ENCODE assay signal across 8 cellular contexts in the genomic region with DNA sequence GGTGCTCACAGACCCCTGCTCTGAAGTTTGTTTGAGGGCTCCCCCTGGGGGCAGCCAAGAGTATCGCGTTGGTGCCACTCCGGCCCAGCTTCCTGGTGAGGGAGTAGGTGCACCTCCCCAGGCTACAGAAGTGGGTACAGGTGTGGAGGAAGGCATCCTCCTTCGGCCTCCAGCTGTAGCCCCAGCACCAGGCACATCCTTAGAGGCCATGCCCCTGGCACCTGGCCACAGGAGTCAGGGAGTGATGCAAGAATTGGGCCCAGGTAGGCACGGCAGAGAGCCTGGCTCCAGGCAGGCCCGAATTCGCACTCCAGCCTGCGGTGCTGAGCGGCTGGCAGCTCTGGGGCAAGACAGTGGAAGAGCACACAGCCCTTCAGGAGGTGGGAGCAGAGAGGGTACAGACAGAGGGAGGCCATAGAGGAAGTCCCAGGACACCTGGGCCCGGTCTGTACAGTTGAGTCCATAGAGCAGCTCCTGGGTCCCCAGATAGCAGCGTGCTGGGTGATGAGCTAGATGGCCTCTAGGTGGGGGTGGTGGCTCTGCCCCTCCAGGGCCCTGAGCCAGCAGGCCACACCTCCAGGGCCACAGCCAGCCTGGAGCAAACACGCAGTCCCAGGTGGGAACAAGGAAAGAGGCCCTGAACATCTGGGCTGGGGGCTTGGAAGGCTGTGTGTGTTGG. TPM values are rescaled to one million over a fixed set of nuclear protein-coding genes. Genes with fewer than 3 reads are reported as not detected.
DNase-seq lines count a peak whose midpoint lies in the region; ATAC-seq and TF ChIP-seq lines count a peak whose summit lies in the region.

No MANE protein-coding gene starts in this region.

- H3K4me3 Mint-ChIP-seq in activated CD4-positive, alpha-beta T cell treated with anti-CD3 and anti-CD28 coated beads, Interleukin-2, amount 10 ng/mL, durations not matched to agents 24 days and 14 days: peak overlapping the region; percentile 76

- no peak overlapping the region for H3K27ac ChIP-seq in liver (ENCODE audit: low read depth in 1 of 2, low read length in 2 of 2)

- peak; percentile 74 for DNase-seq in DMS79 (lab: John Stamatoyannopoulos, UW)
- peak; percentile 79 for DNase-seq in NCI-H774 (lab: John Stamatoyannopoulos, UW)
- peak; percentile 96 for DNase-seq in activated CD4-positive, alpha-beta T cell treated with anti-CD3 and anti-CD28 coated beads, Interleukin-2, amount 10 ng/mL, durations not matched to agents 24 days and 14 days
- peak; percentile 83 for DNase-seq in choroid plexus epithelial cell (ENCODE audit: low read depth)
- peak; percentile 77 for DNase-seq in stimulated activated CD8-positive, alpha-beta memory T cell treated with anti-CD3 and anti-CD28 coated beads, Interleukin-12 subunit alpha, Interleukin-12 subunit beta, amount 100 ng/mL, for 1 hour (ENCODE audit: low read depth)

- no peaks in the 10 kb centered on the region for H3K9me3 Mint-ChIP-seq in activated CD4-positive, alpha-beta T cell treated with anti-CD3 and anti-CD28 coated beads, Interleukin-2, amount 10 ng/mL, durations not matched to agents 24 days and 14 days

- TF ChIP-seq CTCF in choroid plexus epithelial cell (conservative IDR thresholded peaks at IDR 0.05; ENCODE audit: low read depth, low read length): peak; percentile 88
- peak; percentile 82 for TF ChIP-seq CTCF in liver (IDR thresholded peaks at IDR 0.05; ENCODE audit: low read depth, low read length, missing input control)

- no peaks in the 10 kb centered on the region for H3K9me3 ChIP-seq in liver (ENCODE audit: control insufficient read depth in 4 of 4, low read length in 3 of 4)

- H3K36me3 ChIP-seq in liver (ENCODE audit: control insufficient read depth in 4 of 4, insufficient read depth in 3 of 4, low read depth in 1 of 4, low read length in 3 of 4): no peaks in the 10 kb centered on the region

- H3K36me3 Mint-ChIP-seq in activated CD4-positive, alpha-beta T cell treated with anti-CD3 and anti-CD28 coated beads, Interleukin-2, amount 10 ng/mL, durations not matched to agents 24 days and 14 days (ENCODE audit: low read depth): peaks cover 8% of the 10 kb centered on the region

- H3K27me3 Mint-ChIP-seq in activated CD4-positive, alpha-beta T cell treated with anti-CD3 and anti-CD28 coated beads, Interleukin-2, amount 10 ng/mL, durations not matched to agents 24 days and 14 days: no peaks in the 10 kb centered on the region

- H3K4me3 ChIP-seq in choroid plexus epithelial cell (ENCODE audit: low read depth, low read length): no peak overlapping the region
- no peak overlapping the region for H3K4me3 ChIP-seq in liver (ENCODE audit: low read depth in 1 of 3, low read length in 3 of 3)

- peak overlapping the region; percentile 64 for H3K27ac Mint-ChIP-seq in activated CD4-positive, alpha-beta T cell treated with anti-CD3 and anti-CD28 coated beads, Interleukin-2, amount 10 ng/mL, durations not matched to agents 24 days and 14 days

- peaks cover 0 to 13% (median 1%) of the 10 kb centered on the region in 4 donors for H3K27me3 ChIP-seq in liver (ENCODE audit: control insufficient read depth in 4 of 4, insufficient read depth in 4 of 4, low read length in 3 of 4)

- peaks cover 23% of the 10 kb centered on the region for H3K4me1 Mint-ChIP-seq in activated CD4-positive, alpha-beta T cell treated with anti-CD3 and anti-CD28 coated beads, Interleukin-2, amount 10 ng/mL, durations not matched to agents 24 days and 14 days

- H3K4me1 ChIP-seq in liver (ENCODE audit: control insufficient read depth in 4 of 4, insufficient read depth in 4 of 4, low read length in 3 of 4): peaks cover 4 to 17% (median 5%) of the 10 kb centered on the region in 4 donors

- intact Hi-C loops in activated CD4-positive, alpha-beta T cell treated with anti-CD3 and anti-CD28 coated beads, Interleukin-2, amount 10 ng/mL, durations not matched to agents 24 days and 14 days (cut with micrococcal nuclease): loop anchor here (1.0 kb wide), 1 partner anchor 22 kb away; a partner anchor contains a TSS

- TF ChIP-seq RAD21 in liver (IDR thresholded peaks at IDR 0.05): peak; percentile 76 to 81

- 45% methylated on average over 12 of the region's 12 CpGs for WGBS in liver

- no peak overlapping the region for H3K9ac ChIP-seq in liver (ENCODE audit: low read depth in 1 of 2, low read length in 2 of 2)

- peak; percentile 44 for ATAC-seq in HG03280 (IDR thresholded peaks at IDR 0.05; ENCODE audit: unreplicated experiment)
- no peak for ATAC-seq in HG03045 (IDR thresholded peaks at IDR 0.05; ENCODE audit: unreplicated experiment)

TF ChIP-seq in liver, 16 proteins besides CTCF, POLR2A, EP300 and RAD21:
- TF ChIP-seq GABPA (IDR thresholded peaks at IDR 0.05 in 1 of 2, conservative IDR thresholded peaks at IDR 0.05 in 1 of 2): no peak
- no peak for TF ChIP-seq SP1 (IDR thresholded peaks at IDR 0.05)
- TF ChIP-seq, protein P1, sequence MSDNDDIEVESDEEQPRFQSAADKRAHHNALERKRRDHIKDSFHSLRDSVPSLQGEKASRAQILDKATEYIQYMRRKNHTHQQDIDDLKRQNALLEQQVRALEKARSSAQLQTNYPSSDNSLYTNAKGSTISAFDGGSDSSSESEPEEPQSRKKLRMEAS (IDR thresholded peaks at IDR 0.05): no peak
- TF ChIP-seq, protein P2, sequence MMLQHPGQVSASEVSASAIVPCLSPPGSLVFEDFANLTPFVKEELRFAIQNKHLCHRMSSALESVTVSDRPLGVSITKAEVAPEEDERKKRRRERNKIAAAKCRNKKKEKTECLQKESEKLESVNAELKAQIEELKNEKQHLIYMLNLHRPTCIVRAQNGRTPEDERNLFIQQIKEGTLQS (IDR thresholded peaks at IDR 0.05): no peak
- TF ChIP-seq RXRA (IDR thresholded peaks at IDR 0.05): no peak
- TF ChIP-seq FOXA2 (IDR thresholded peaks at IDR 0.05): no peak
TF ChIP-seq in liver: peak in this region for 0.

RNA-seq across cellular contexts. Expression of a gene that starts 2.4 kb away (rescaled TPM):
- 22.8 and 23.8 TPM in 2 replicates for total RNA-seq in activated CD4-positive, alpha-beta T cell treated with anti-CD3 and anti-CD28 coated beads, Interleukin-2, amount 10 ng/mL, durations not matched to agents 24 days and 14 days
- 1 to 10 TPM in 1 of 2 donors, under 1 TPM in 1; 0.08 to 1.8 TPM for total RNA-seq in liver
- under 1 TPM; 0.06 to 0.38 TPM for polyA plus RNA-seq in liver

RNA-seq across cellular contexts. Expression of a gene that starts 9.3 kb away (rescaled TPM):
- 17.1 and 19.1 TPM in 2 replicates for total RNA-seq in activated CD4-positive, alpha-beta T cell treated with anti-CD3 and anti-CD28 coated beads, Interleukin-2, amount 10 ng/mL, durations not matched to agents 24 days and 14 days
- 1 to 10 TPM; 1.8 to 2.3 TPM for total RNA-seq in liver
- 1 to 10 TPM in 1 of 2 donors, under 1 TPM in 1; 0.35 to 1.6 TPM for polyA plus RNA-seq in liver

RNA-seq across cellular contexts. Expression of a gene that starts 14.1 kb away (rescaled TPM):
- 0.21 TPM in 1 of 2 replicates, not detected in the other for total RNA-seq in activated CD4-positive, alpha-beta T cell treated with anti-CD3 and anti-CD28 coated beads, Interleukin-2, amount 10 ng/mL, durations not matched to agents 24 days and 14 days
- total RNA-seq in liver: under 1 TPM; 0.09 to 0.25 TPM
- polyA plus RNA-seq in liver: under 1 TPM; 0.17 to 0.40 TPM

RNA-seq across cellular contexts. Expression of a gene that starts 18.8 kb away (rescaled TPM):
- total RNA-seq in activated CD4-positive, alpha-beta T cell treated with anti-CD3 and anti-CD28 coated beads, Interleukin-2, amount 10 ng/mL, durations not matched to agents 24 days and 14 days: 49.7 and 50.1 TPM in 2 replicates
- 10 to 100 TPM; 19.9 to 31.8 TPM for total RNA-seq in liver
- 10 to 100 TPM; 23.2 to 29.7 TPM for polyA plus RNA-seq in liver

RNA-seq across cellular contexts. Expression of a gene that starts 22.0 kb away (rescaled TPM):
- 58.1 and 59.4 TPM in 2 replicates for total RNA-seq in activated CD4-positive, alpha-beta T cell treated with anti-CD3 and anti-CD28 coated beads, Interleukin-2, amount 10 ng/mL, durations not matched to agents 24 days and 14 days
- total RNA-seq in liver: 1 to 10 TPM; 2.7 to 5.6 TPM
- 10 to 100 TPM in 1 of 2 donors, 1 to 10 TPM in 1; 9.0 to 14.5 TPM for polyA plus RNA-seq in liver
